Comparison of ENCODE assay signal across 31 cellular contexts in the genomic region with DNA sequence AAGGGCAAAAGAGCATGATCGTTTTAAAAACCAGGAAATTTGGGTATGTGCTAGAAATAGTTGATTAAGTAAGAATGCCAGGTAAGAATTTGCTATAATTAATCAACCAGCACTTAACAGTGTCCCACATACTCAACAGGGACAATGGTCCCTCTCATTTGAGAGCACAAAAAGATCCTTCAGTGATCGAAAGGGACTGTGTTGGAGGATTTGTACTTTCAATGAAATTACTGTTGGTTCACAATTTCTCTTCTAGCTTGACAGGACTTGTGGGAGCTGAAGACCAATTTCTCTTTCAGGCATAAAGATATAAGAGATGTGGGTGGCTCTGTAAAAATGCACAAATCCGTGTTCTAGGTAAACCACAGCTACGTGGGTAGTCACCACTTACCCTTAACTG. TPM values are rescaled to one million over a fixed set of nuclear protein-coding genes. Genes with fewer than 3 reads are reported as not detected.
"Had no signal": no experiment of that assay in that cellular context is flagged by ENCODE, and none has a peak within 500 bp of the region (broad histone marks: within the 10 kb centered on the region; RNA-seq: fewer than 3 reads in every experiment).

No MANE protein-coding gene starts in this region.

- H3K4me3 ChIP-seq: colonic mucosa, gastroesophageal sphincter, heart right ventricle, left lung, right atrium auricular region, smooth muscle cell, thyroid gland had no signal

- H3K27ac ChIP-seq: colonic mucosa, epithelial cell of prostate, foreskin keratinocyte, gastroesophageal sphincter, heart right ventricle, left lung, right atrium auricular region, thyroid gland had no signal

- FAIRE-seq: islet of Langerhans had no signal

- H3K4me2 ChIP-seq: smooth muscle cell had no signal

- H3K27me3 ChIP-seq: colonic mucosa, gastroesophageal sphincter, left lung, right atrium auricular region, thyroid gland had no signal

- H3K9me3 ChIP-seq: colonic mucosa, gastroesophageal sphincter, heart right ventricle, left lung, thyroid gland had no signal

- H3K36me3 ChIP-seq: colonic mucosa, gastroesophageal sphincter, heart right ventricle, left lung, right atrium auricular region, thyroid gland had no signal

- H3K4me1 ChIP-seq: colonic mucosa, foreskin keratinocyte, heart right ventricle, right atrium auricular region, thyroid gland had no signal

- DNase-seq: colonic mucosa; effector CD8-positive, alpha-beta T cell; endodermal cell; foreskin keratinocyte; glutamatergic neuron; heart right ventricle; hippocampal formation; left cardiac atrium; left lung; naive thymus-derived CD8-positive, alpha-beta T cell; nephron progenitor cell; stimulated activated CD4-positive, alpha-beta T cell treated with anti-CD3 and anti-CD28 coated beads, Interleukin-12 subunit alpha, Interleukin-12 subunit beta, amount 100 ng/mL, for 4 hours; stimulated activated CD4-positive, alpha-beta T cell treated with anti-CD3 and anti-CD28 coated beads, Interleukin-1b, Interleukin-23, amount 100 ng/mL, for 48 hours; stimulated activated CD4-positive, alpha-beta T cell treated with anti-CD3 and anti-CD28 coated beads, Interleukin-4, amount 100 ng/mL, for 1 hour; stimulated activated CD8-positive, alpha-beta memory T cell treated with anti-CD3 and anti-CD28 coated beads, Interleukin-4, amount 100 ng/mL, for 48 hours; stimulated activated naive CD4-positive, alpha-beta T cell; stimulated activated naive CD8-positive, alpha-beta T cell treated with anti-CD3 and anti-CD28 coated beads, Interleukin-15, amount 100 ng/mL, for 72 hours; thyroid gland; trophoblast cell had no signal

RNA-seq across cellular contexts. Expression of gene PLEKHS1, which starts 12.5 kb away (rescaled TPM):
- total RNA-seq: chondrocyte; endodermal cell; fibroblast of lung; foreskin keratinocyte; heart right ventricle; kidney epithelial cell; left cardiac atrium; lung microvascular endothelial cell; myocyte; naive thymus-derived CD8-positive, alpha-beta T cell; progenitor cell of endocrine pancreas; right atrium auricular region; smooth muscle cell; temporal lobe; thyroid gland had no signal
- polyA plus RNA-seq: fibroblast of lung; foreskin keratinocyte; naive thymus-derived CD8-positive, alpha-beta T cell; smooth muscle cell had no signal
